16 cellular contexts compared by ENCODE assay signal in genomic region chrX:53000447-53001208, GRCh38. TPM values are rescaled to one million over a fixed set of nuclear protein-coding genes. Genes with fewer than 3 reads are reported as not detected.
DNase-seq lines count a peak whose midpoint lies in the region; ATAC-seq, FAIRE-seq and TF ChIP-seq lines count a peak whose summit lies in the region.
"Had no signal": no experiment of that assay in that cellular context is flagged by ENCODE, and none has a peak within 500 bp of the region (broad histone marks: within the 10 kb centered on the region; RNA-seq: fewer than 3 reads in every experiment).

No MANE protein-coding gene starts in this region.

- no peak for TF ChIP-seq POLR2A in GM12878 (IDR thresholded peaks at IDR 0.05; ENCODE audit: low read depth, low read length)

- TF ChIP-seq CTCF in GM12878 (IDR thresholded peaks at IDR 0.05 in 2 of 3, conservative IDR thresholded peaks at IDR 0.05 in 1 of 3; ENCODE audit: control insufficient read depth in 2 of 3, extremely low read depth in 1 of 3, insufficient read depth in 1 of 3, low read depth in 3 of 3, low read length in 3 of 3): no peak
- TF ChIP-seq CTCF in neural progenitor cell (IDR thresholded peaks at IDR 0.05): no peak

- no peaks in the 10 kb centered on the region for H3K36me3 Mint-ChIP-seq in activated CD4-positive, alpha-beta memory T cell treated with anti-CD3 and anti-CD28 coated beads for 36 hours
- no peaks in the 10 kb centered on the region for H3K36me3 Mint-ChIP-seq in activated CD4-positive, alpha-beta memory T cell treated with anti-CD3 and anti-CD28 coated beads, Interleukin-2, amount 10 ng/mL, durations not matched to agents 7 days and 5 days (ENCODE audit: low read depth)
- no peaks in the 10 kb centered on the region for H3K36me3 Mint-ChIP-seq in natural killer cell treated with Interleukin-12 subunit alpha and Interleukin-12 subunit beta and Interleukin-15 and Interleukin-18, amount 100 ng/mL, for 72 hours
- H3K36me3 Mint-ChIP-seq in neural progenitor cell: no peaks in the 10 kb centered on the region

- FAIRE-seq in GM12878 (lab: Jason Lieb, UNC): no peak
- FAIRE-seq: GM12892 had no signal

- H3K4me3 ChIP-seq in GM12878: no peak overlapping the region
- H3K4me3 ChIP-seq in neural progenitor cell: no peak overlapping the region
- H3K4me3 ChIP-seq: adrenal gland, tibial nerve had no signal

- no peaks in the 10 kb centered on the region for H4K20me1 ChIP-seq in GM12878 (ENCODE audit: control insufficient read depth, insufficient read depth)
- no peaks in the 10 kb centered on the region for H4K20me1 ChIP-seq in neural progenitor cell (ENCODE audit: low read depth)

- ATAC-seq in GM12878: no peak
- peak in 1 of 2 donors; percentile 59 for ATAC-seq in natural killer cell treated with Interleukin-12 subunit alpha and Interleukin-12 subunit beta and Interleukin-15 and Interleukin-18, amount 100 ng/mL, for 72 hours
- ATAC-seq: HCT116 had no signal

- H3K4me1 ChIP-seq in ES-I3 (ENCODE audit: insufficient read depth, low read length) (peaks cover 2% of the 10 kb centered on the region; the same call in 1 of the 2 replicates), GM12878 (ENCODE audit: control insufficient read depth, insufficient read depth, low read length) (no peaks in the 10 kb centered on the region), neural progenitor cell (no peaks in the 10 kb centered on the region)
- H3K4me1 ChIP-seq: adrenal gland had no signal

- TF ChIP-seq EP300 in GM12878 (IDR thresholded peaks at IDR 0.05; ENCODE audit: borderline replicate concordance in 1 of 2, control insufficient read depth in 1 of 2, low read depth in 2 of 2, low read length in 2 of 2): no peak

- 67% methylated on average over 36 of the region's 36 CpGs for WGBS in GM12878 (ENCODE audit: insufficient coverage, insufficient replicate concordance, low lambda C conversion rate, missing lambda C conversion rate)

- intact Hi-C loops in activated CD4-positive, alpha-beta memory T cell treated with anti-CD3 and anti-CD28 coated beads for 36 hours (cut with micrococcal nuclease): no loop called here
- intact Hi-C loops in GM12878 (cut with micrococcal nuclease; ENCODE audit: unreplicated experiment): no loop called here

- H3K4me1 Mint-ChIP-seq in activated CD4-positive, alpha-beta memory T cell treated with anti-CD3 and anti-CD28 coated beads for 36 hours (ENCODE audit: low read depth): peaks cover 10% of the 10 kb centered on the region
- peaks cover 12% of the 10 kb centered on the region for H3K4me1 Mint-ChIP-seq in activated CD4-positive, alpha-beta memory T cell treated with anti-CD3 and anti-CD28 coated beads, Interleukin-2, amount 10 ng/mL, durations not matched to agents 7 days and 5 days
- peaks cover 16 to 18% of the 10 kb centered on the region in 2 donors for H3K4me1 Mint-ChIP-seq in natural killer cell treated with Interleukin-12 subunit alpha and Interleukin-12 subunit beta and Interleukin-15 and Interleukin-18, amount 100 ng/mL, for 72 hours (ENCODE audit: low read depth in 2 of 2)
- peaks cover 3% of the 10 kb centered on the region for H3K4me1 Mint-ChIP-seq in neural progenitor cell

- no peak for TF ChIP-seq RAD21 in GM12878 (IDR thresholded peaks at IDR 0.05; ENCODE audit: insufficient read depth, low read depth, low read length)

- peaks cover 9% of the 10 kb centered on the region for H3K27me3 Mint-ChIP-seq in activated CD4-positive, alpha-beta memory T cell treated with anti-CD3 and anti-CD28 coated beads for 36 hours
- peaks cover 11% of the 10 kb centered on the region for H3K27me3 Mint-ChIP-seq in activated CD4-positive, alpha-beta memory T cell treated with anti-CD3 and anti-CD28 coated beads, Interleukin-2, amount 10 ng/mL, durations not matched to agents 7 days and 5 days
- H3K27me3 Mint-ChIP-seq in natural killer cell treated with Interleukin-12 subunit alpha and Interleukin-12 subunit beta and Interleukin-15 and Interleukin-18, amount 100 ng/mL, for 72 hours: peaks cover 17 to 29% of the 10 kb centered on the region in 2 donors
- peaks cover 6% of the 10 kb centered on the region for H3K27me3 Mint-ChIP-seq in neural progenitor cell (ENCODE audit: insufficient read depth, low read depth)

- no peaks in the 10 kb centered on the region for H3K9me3 ChIP-seq in ES-I3 (ENCODE audit: control insufficient read depth, insufficient read depth, low read length)
- no peaks in the 10 kb centered on the region for H3K9me3 ChIP-seq in GM12878 (replicated peaks; ENCODE audit: control insufficient read depth, insufficient read depth, low read length)
- no peaks in the 10 kb centered on the region for H3K9me3 ChIP-seq in neural progenitor cell (ENCODE audit: low read depth)
- H3K9me3 ChIP-seq: adrenal gland, tibial nerve had no signal

- H3K27ac ChIP-seq in GM12878 (ENCODE audit: control insufficient read depth, insufficient read depth): no peak overlapping the region
- H3K27ac ChIP-seq in neural progenitor cell: no peak overlapping the region
- H3K27ac ChIP-seq: adrenal gland, tibial nerve had no signal

- no peak for DNase-seq in activated CD4-positive, alpha-beta memory T cell treated with anti-CD3 and anti-CD28 coated beads for 36 hours
- no peak for DNase-seq in activated CD4-positive, alpha-beta memory T cell treated with anti-CD3 and anti-CD28 coated beads, Interleukin-2, amount 10 ng/mL, durations not matched to agents 7 days and 5 days
- DNase-seq in GM12878 (ENCODE audit: low read depth, low spot score) (no peak), neural progenitor cell (ENCODE audit: low spot score) (no peak), amygdala (lab: John Stamatoyannopoulos, UW) (no peak), D341Med (ENCODE audit: low spot score) (no peak)
- no peak for DNase-seq in natural killer cell treated with Interleukin-12 subunit alpha and Interleukin-12 subunit beta and Interleukin-15 and Interleukin-18, amount 100 ng/mL, for 72 hours (ENCODE audit: low spot score)
- DNase-seq: ACHN, NCI-H345 had no signal

- no peaks in the 10 kb centered on the region for H3K9me3 Mint-ChIP-seq in activated CD4-positive, alpha-beta memory T cell treated with anti-CD3 and anti-CD28 coated beads for 36 hours
- no peaks in the 10 kb centered on the region for H3K9me3 Mint-ChIP-seq in activated CD4-positive, alpha-beta memory T cell treated with anti-CD3 and anti-CD28 coated beads, Interleukin-2, amount 10 ng/mL, durations not matched to agents 7 days and 5 days
- H3K9me3 Mint-ChIP-seq in natural killer cell treated with Interleukin-12 subunit alpha and Interleukin-12 subunit beta and Interleukin-15 and Interleukin-18, amount 100 ng/mL, for 72 hours: no peaks in the 10 kb centered on the region
- H3K9me3 Mint-ChIP-seq in neural progenitor cell: peaks cover 12% of the 10 kb centered on the region

- in situ Hi-C loops in GM12878 (cut with MboI): no loop called here

- peak overlapping the region; percentile 12 for H3K4me3 Mint-ChIP-seq in activated CD4-positive, alpha-beta memory T cell treated with anti-CD3 and anti-CD28 coated beads for 36 hours
- H3K4me3 Mint-ChIP-seq in activated CD4-positive, alpha-beta memory T cell treated with anti-CD3 and anti-CD28 coated beads, Interleukin-2, amount 10 ng/mL, durations not matched to agents 7 days and 5 days: no peak overlapping the region
- peak overlapping the region; percentile 47 for H3K4me3 Mint-ChIP-seq in natural killer cell treated with Interleukin-12 subunit alpha and Interleukin-12 subunit beta and Interleukin-15 and Interleukin-18, amount 100 ng/mL, for 72 hours
- no peak overlapping the region for H3K4me3 Mint-ChIP-seq in neural progenitor cell
- H3K4me3 Mint-ChIP-seq: neural crest cell had no signal

- CTCF ChIA-PET in activated CD4-positive, alpha-beta memory T cell treated with anti-CD3 and anti-CD28 coated beads for 36 hours (lab: Charles Lee): no interaction called here
- CTCF ChIA-PET in activated CD4-positive, alpha-beta memory T cell treated with anti-CD3 and anti-CD28 coated beads, Interleukin-2, amount 10 ng/mL, durations not matched to agents 7 days and 5 days (lab: Charles Lee): interaction anchor here (1.7 kb wide), 1 partner anchor 11 kb away, joined by 5 read pairs; no protein-coding TSS in a partner anchor
- CTCF ChIA-PET in GM12878 (lab: Yijun Ruan, JAX): interaction anchor here (3.2 kb wide), 1 partner anchor 11 kb away, joined by 14 read pairs; no protein-coding TSS in a partner anchor

- H3F3A ChIP-seq in neural progenitor cell (ENCODE audit: low read depth): no peaks in the 10 kb centered on the region

- RAD21 ChIA-PET in GM12878 (lab: Charles Lee; ENCODE audit: unreplicated experiment): no interaction called here

- POLR2A ChIA-PET in activated CD4-positive, alpha-beta memory T cell treated with anti-CD3 and anti-CD28 coated beads for 36 hours (lab: Charles Lee): no interaction called here
- POLR2A ChIA-PET in activated CD4-positive, alpha-beta memory T cell treated with anti-CD3 and anti-CD28 coated beads, Interleukin-2, amount 10 ng/mL, durations not matched to agents 7 days and 5 days (lab: Charles Lee): no interaction called here
- POLR2A ChIA-PET in GM12878 (lab: Charles Lee): no interaction called here

- no peaks in the 10 kb centered on the region for H3K79me2 ChIP-seq in GM12878 (ENCODE audit: control insufficient read depth, insufficient read depth, low read length)
- no peaks in the 10 kb centered on the region for H3K79me2 ChIP-seq in neural progenitor cell (ENCODE audit: low read depth)

- BruUV-seq in GM12878 (replicated peaks; lab: Mats Ljungman, UMichigan): no TSS peak

- SMC1A ChIA-PET in GM12878 (lab: Charles Lee; ENCODE audit: uncharacterized antibody, unreplicated experiment): no interaction called here

- H3K27me3 ChIP-seq in GM12878 (replicated peaks in 1 of 2; ENCODE audit: control insufficient read depth in 2 of 2, insufficient read depth in 2 of 2, low read length in 1 of 2): no peaks in the 10 kb centered on the region
- no peaks in the 10 kb centered on the region for H3K27me3 ChIP-seq in neural progenitor cell

- H2AFZ ChIP-seq in GM12878 (ENCODE audit: control insufficient read depth, low read depth, low read length) (peak overlapping the region; percentile 41), neural progenitor cell (replicated peaks) (no peak overlapping the region)

- peak overlapping the region; percentile 2; the same call in 1 of the 2 replicates for H3K4me2 ChIP-seq in GM12878 (ENCODE audit: control insufficient read depth, insufficient read depth)
- H3K4me2 ChIP-seq in neural progenitor cell: no peak overlapping the region

- no peak overlapping the region for H3K27ac Mint-ChIP-seq in activated CD4-positive, alpha-beta memory T cell treated with anti-CD3 and anti-CD28 coated beads for 36 hours
- no peak overlapping the region for H3K27ac Mint-ChIP-seq in activated CD4-positive, alpha-beta memory T cell treated with anti-CD3 and anti-CD28 coated beads, Interleukin-2, amount 10 ng/mL, durations not matched to agents 7 days and 5 days
- peak overlapping the region in 1 of 2 donors; percentile 36 for H3K27ac Mint-ChIP-seq in natural killer cell treated with Interleukin-12 subunit alpha and Interleukin-12 subunit beta and Interleukin-15 and Interleukin-18, amount 100 ng/mL, for 72 hours
- H3K27ac Mint-ChIP-seq in neural progenitor cell: no peak overlapping the region

- H3K9ac ChIP-seq in ES-I3 (ENCODE audit: low read depth, low read length) (peak overlapping the region; percentile 30; the same call in 1 of the 2 replicates), GM12878 (ENCODE audit: control insufficient read depth, insufficient read depth, low read length) (no peak overlapping the region), neural progenitor cell (no peak overlapping the region)

- H3K36me3 ChIP-seq in ES-I3 (ENCODE audit: insufficient read depth, low read length) (no peaks in the 10 kb centered on the region), GM12878 (ENCODE audit: control insufficient read depth in 2 of 2, insufficient read depth in 2 of 2, low read length in 1 of 2) (no peaks in the 10 kb centered on the region), neural progenitor cell (no peaks in the 10 kb centered on the region)
- H3K36me3 ChIP-seq: adrenal gland, tibial nerve had no signal

RNA-seq across cellular contexts. Expression of gene FAM156A, which starts 42.3 kb away (rescaled TPM):
- total RNA-seq in activated CD4-positive, alpha-beta memory T cell treated with anti-CD3 and anti-CD28 coated beads for 36 hours: 10 to 100 TPM; 19.0 to 19.5 TPM
- 10 to 100 TPM; 18.5 to 21.0 TPM for total RNA-seq in activated CD4-positive, alpha-beta memory T cell treated with anti-CD3 and anti-CD28 coated beads, Interleukin-2, amount 10 ng/mL, durations not matched to agents 7 days and 5 days
- total RNA-seq in GM12878 (2013; cell fraction: nucleolus; rRNA removed): 65.4 and 74.7 TPM in 2 replicates
- 12.9 and 14.5 TPM in 2 replicates for total RNA-seq in GM12878 (2014; rRNA removed)
- 10.2 and 11.9 TPM in 2 replicates for total RNA-seq in GM12878 (2014; rRNA removed; fragmentation: Illumina TruSeq; extraction: Trizol)
- total RNA-seq in GM12878 (2021): 13.9 and 16.0 TPM in 2 replicates
- polyA plus RNA-seq in GM12878 (2011; ENCODE audit: low read depth): 11.4 TPM
- polyA plus RNA-seq in GM12878 (2011; rRNA removed): 19.3 and 24.2 TPM in 2 replicates
- 18.9 and 24.9 TPM in 2 replicates for polyA plus RNA-seq in GM12878 (2011; cell fraction: cytosol; rRNA removed)
- 82.3 and 111 TPM in 2 replicates for polyA plus RNA-seq in GM12878 (2011; cell fraction: nucleus; rRNA removed)
- 20.5 and 25.0 TPM in 2 replicates for polyA plus RNA-seq in GM12878 (2012)
- polyA plus RNA-seq in GM12878 (2014; fragmentation: Illumina TruSeq; extraction: Trizol): 14.6 and 16.7 TPM in 2 replicates
- polyA plus RNA-seq in GM12878 (2014; fragmentation: Nextera tagmentation; extraction: Ambion mirVana): 1 to 10 TPM; 2.9 to 5.1 TPM
- polyA plus RNA-seq in GM12878 (2014; rRNA removed): 21.6 and 25.2 TPM in 2 replicates
- polyA plus RNA-seq in GM12878 (2016; fragmentation: Nextera tagmentation; extraction: Ambion mirVana): 10 to 100 TPM; 19.1 to 25.0 TPM
- polyA minus RNA-seq in GM12878 (2011; rRNA and poly(A)+ RNA removed): 4.6 and 6.7 TPM in 2 replicates
- polyA minus RNA-seq in GM12878 (2011; cell fraction: cytosol; rRNA and poly(A)+ RNA removed): 1.0 and 5.2 TPM in 2 replicates
- 7.7 and 13.7 TPM in 2 replicates for polyA minus RNA-seq in GM12878 (2011; cell fraction: nucleus; rRNA and poly(A)+ RNA removed)
- 10 to 100 TPM; 24.8 to 41.5 TPM for total RNA-seq in natural killer cell treated with Interleukin-12 subunit alpha and Interleukin-12 subunit beta and Interleukin-15 and Interleukin-18, amount 100 ng/mL, for 72 hours
- total RNA-seq in neural progenitor cell (ENCODE audit: low replicate concordance): 23.4 and 27.8 TPM in 2 replicates

RNA-seq across cellular contexts. Expression of gene GPR173, which starts 48.0 kb away (rescaled TPM):
- not detected for total RNA-seq in activated CD4-positive, alpha-beta memory T cell treated with anti-CD3 and anti-CD28 coated beads for 36 hours
- total RNA-seq in activated CD4-positive, alpha-beta memory T cell treated with anti-CD3 and anti-CD28 coated beads, Interleukin-2, amount 10 ng/mL, durations not matched to agents 7 days and 5 days: not detected
- 0.13 TPM in 1 of 2 replicates, not detected in the other for total RNA-seq in GM12878 (2013; cell fraction: nucleolus; rRNA removed)
- 0.06 and 0.27 TPM in 2 replicates for total RNA-seq in GM12878 (2014; rRNA removed)
- 0.04 and 0.05 TPM in 2 replicates for total RNA-seq in GM12878 (2014; rRNA removed; fragmentation: Illumina TruSeq; extraction: Trizol)
- total RNA-seq in GM12878 (2021): 0.10 and 0.11 TPM in 2 replicates
- 0.08 TPM for polyA plus RNA-seq in GM12878 (2011; ENCODE audit: low read depth)
- 0.10 and 0.14 TPM in 2 replicates for polyA plus RNA-seq in GM12878 (2011; rRNA removed)
- polyA plus RNA-seq in GM12878 (2011; cell fraction: cytosol; rRNA removed): 0.13 and 0.25 TPM in 2 replicates
- 0.45 and 0.66 TPM in 2 replicates for polyA plus RNA-seq in GM12878 (2011; cell fraction: nucleus; rRNA removed)
- 0.11 and 0.15 TPM in 2 replicates for polyA plus RNA-seq in GM12878 (2012)
- 0.13 TPM in 2 replicates for polyA plus RNA-seq in GM12878 (2014; fragmentation: Illumina TruSeq; extraction: Trizol)
- not detected for polyA plus RNA-seq in GM12878 (2014; fragmentation: Nextera tagmentation; extraction: Ambion mirVana)
- 0.05 and 0.24 TPM in 2 replicates for polyA plus RNA-seq in GM12878 (2014; rRNA removed)
- polyA plus RNA-seq in GM12878 (2016; fragmentation: Nextera tagmentation; extraction: Ambion mirVana): not detected
- polyA minus RNA-seq in GM12878 (2011; rRNA and poly(A)+ RNA removed): 0.07 and 0.21 TPM in 2 replicates
- not detected in 2 replicates for polyA minus RNA-seq in GM12878 (2011; cell fraction: cytosol; rRNA and poly(A)+ RNA removed)
- polyA minus RNA-seq in GM12878 (2011; cell fraction: nucleus; rRNA and poly(A)+ RNA removed): under 0.01 and 0.29 TPM in 2 replicates
- not detected for total RNA-seq in natural killer cell treated with Interleukin-12 subunit alpha and Interleukin-12 subunit beta and Interleukin-15 and Interleukin-18, amount 100 ng/mL, for 72 hours
- 6.3 and 13.2 TPM in 2 replicates for total RNA-seq in neural progenitor cell (ENCODE audit: low replicate concordance)
- total RNA-seq: G401 had no signal

Comparison
In these comparisons a context has a peak if more than half of its experiments do, and no peak if none do; other contexts are left out.
1. H3K4me3 Mint-ChIP-seq: peak in activated CD4-positive, alpha-beta memory T cell treated with anti-CD3 and anti-CD28 coated beads for 36 hours (single experiment) and natural killer cell treated with Interleukin-12 subunit alpha and Interleukin-12 subunit beta and Interleukin-15 and Interleukin-18, amount 100 ng/mL, for 72 hours (single experiment); none in activated CD4-positive, alpha-beta memory T cell treated with anti-CD3 and anti-CD28 coated beads, Interleukin-2, amount 10 ng/mL, durations not matched to agents 7 days and 5 days (single experiment) and neural progenitor cell (single experiment).